1 cellular context compared by ENCODE assay signal in genomic region chr20:1853472-1853871, GRCh38.
TF ChIP-seq lines count a peak whose summit lies in the region.

No MANE protein-coding gene starts in this region.

TF ChIP-seq in H1, 55 proteins besides CTCF, POLR2A, EP300 and RAD21:
- no peak for TF ChIP-seq CHD7 (IDR thresholded peaks at IDR 0.05; ENCODE audit: insufficient replicate concordance, low read length)
- no peak for TF ChIP-seq KDM1A (IDR thresholded peaks at IDR 0.05; ENCODE audit: borderline replicate concordance, low read length)
- no peak for TF ChIP-seq CHD1 (IDR thresholded peaks at IDR 0.05; ENCODE audit: low read depth, low read length)
- TF ChIP-seq BCL11A (IDR thresholded peaks at IDR 0.05; ENCODE audit: low read depth in 2 of 2, low read length in 2 of 2): no peak
- TF ChIP-seq TAF1 (IDR thresholded peaks at IDR 0.05; ENCODE audit: low read depth, low read length): no peak
- no peak for TF ChIP-seq TCF12 (IDR thresholded peaks at IDR 0.05; ENCODE audit: low read depth, low read length)
- TF ChIP-seq EZH2 (IDR thresholded peaks at IDR 0.05; ENCODE audit: low read depth, low read length, severe bottlenecking): no peak
- no peak for TF ChIP-seq TAF7 (optimal IDR thresholded peaks at IDR 0.05; ENCODE audit: borderline replicate concordance, low read depth, low read length)
- TF ChIP-seq SIX5 (IDR thresholded peaks at IDR 0.05; ENCODE audit: low read depth, low read length): no peak
- no peak for TF ChIP-seq GABPA (IDR thresholded peaks at IDR 0.05; ENCODE audit: borderline replicate concordance, insufficient read depth, low read length)
- no peak for TF ChIP-seq NANOG (IDR thresholded peaks at IDR 0.05; ENCODE audit: insufficient read depth, low read depth, low read length, poor library complexity, severe bottlenecking)
